In the genomic region with DNA sequence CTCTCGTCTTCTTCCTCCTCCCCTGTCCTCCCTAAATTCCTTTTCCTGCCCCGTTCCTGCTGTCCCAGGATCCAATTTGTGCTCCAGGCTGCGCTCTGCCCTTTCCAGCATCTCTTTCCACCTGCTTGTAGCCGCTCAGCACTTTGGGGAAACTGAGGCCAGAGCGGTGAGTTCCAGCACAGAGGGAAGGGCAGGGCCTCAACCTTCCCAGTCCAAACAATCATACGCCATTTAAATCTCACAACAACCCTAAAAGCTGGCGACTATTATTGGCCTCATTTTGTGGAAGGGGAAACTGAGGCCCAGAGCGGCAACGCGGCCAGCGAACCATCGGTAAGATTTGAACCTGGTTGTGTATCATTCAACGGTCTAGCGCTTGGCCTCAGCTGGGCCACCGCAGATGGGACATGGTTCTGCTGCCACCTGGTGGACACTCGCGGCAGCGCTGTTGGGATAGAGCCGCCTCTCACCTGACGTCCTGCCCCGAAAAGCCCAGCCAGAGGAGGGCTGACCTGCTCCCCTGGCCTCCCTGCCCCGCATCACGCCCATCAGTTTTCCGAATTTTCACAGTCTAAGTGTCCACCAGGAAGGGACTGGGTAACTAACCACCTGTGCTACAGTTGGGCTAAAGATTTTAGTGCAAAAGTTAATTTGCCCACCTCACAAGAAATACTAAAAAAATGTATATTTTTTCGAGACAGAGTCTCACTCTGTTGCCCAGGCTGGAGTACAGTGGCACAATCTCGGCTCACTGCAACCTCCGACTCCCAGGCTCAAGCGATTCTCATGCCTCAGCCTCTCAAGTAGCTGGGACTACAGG, we compare ENCODE assay signal across 8 cellular contexts. TPM values are rescaled to one million over a fixed set of nuclear protein-coding genes. Genes with fewer than 3 reads are reported as not detected.
DNase-seq lines count a peak whose midpoint lies in the region; ATAC-seq and TF ChIP-seq lines count a peak whose summit lies in the region.

No MANE protein-coding gene starts in this region.

- ATAC-seq in CD4-positive, CD25-positive, alpha-beta regulatory T cell (ENCODE audit: low read depth in 2 of 2), result peak; percentile 15 to 16
- no peak for ATAC-seq in GM18907 (IDR thresholded peaks at IDR 0.05; ENCODE audit: unreplicated experiment)

- H3K4me1 Mint-ChIP-seq in CD4-positive, CD25-positive, alpha-beta regulatory T cell, result peaks cover 9 to 33% (median 22%) of the 10 kb centered on the region in 4 donors

- no peaks in the 10 kb centered on the region for H3K9me3 Mint-ChIP-seq in CD4-positive, CD25-positive, alpha-beta regulatory T cell

- no peak overlapping the region for H3K4me2 ChIP-seq in OCI-LY1 (ENCODE audit: low read length)

- H3F3A ChIP-seq in OCI-LY1 (ENCODE audit: insufficient read depth, low read length), result no peaks in the 10 kb centered on the region

- H3K9me3 ChIP-seq in CD4-positive, CD25-positive, alpha-beta regulatory T cell (ENCODE audit: control insufficient read depth in 2 of 2, low read length in 2 of 2), result no peaks in the 10 kb centered on the region
- no peaks in the 10 kb centered on the region for H3K9me3 ChIP-seq in OCI-LY1 (ENCODE audit: low read length)

- TF ChIP-seq CTCF in OCI-LY1 (IDR thresholded peaks at IDR 0.05; ENCODE audit: low read length), result peak; percentile 91

- H3K27me3 Mint-ChIP-seq in CD4-positive, CD25-positive, alpha-beta regulatory T cell, result no peaks in the 10 kb centered on the region

- peaks cover 26% of the 10 kb centered on the region for H3K4me1 ChIP-seq in CD4-positive, CD25-positive, alpha-beta regulatory T cell (ENCODE audit: control insufficient read depth, insufficient read depth, low read length, poor library complexity, severe bottlenecking)
- H3K4me1 ChIP-seq in OCI-LY1 (ENCODE audit: insufficient read depth, low read length, severe bottlenecking), result peaks cover 9% of the 10 kb centered on the region

- no peak overlapping the region for H3K4me3 ChIP-seq in CD4-positive, CD25-positive, alpha-beta regulatory T cell (ENCODE audit: low read depth, low read length)
- no peak overlapping the region for H3K4me3 ChIP-seq in OCI-LY1 (ENCODE audit: low read depth, low read length, poor library complexity, severe bottlenecking)

- no peaks in the 10 kb centered on the region for H4K20me1 ChIP-seq in OCI-LY1 (ENCODE audit: insufficient read depth, low read length)

- peak; percentile 79 to 84 (median 82) for DNase-seq in CD4-positive, CD25-positive, alpha-beta regulatory T cell
- DNase-seq in HPDE6-E6E7 (ENCODE audit: extremely low spot score) (peak; percentile 80), epidermal melanocyte (ENCODE audit: insufficient read length, low spot score) (peak; percentile 87), myocyte (ENCODE audit: low read depth) (peak; percentile 70)
- peak; percentile 84 for DNase-seq in activated CD8-positive, alpha-beta memory T cell treated with anti-CD3 and anti-CD28 coated beads, Interleukin-2, amount 50 U/mL, for 24 hours (ENCODE audit: extremely low read depth)
- DNase-seq in stimulated activated CD8-positive, alpha-beta memory T cell treated with anti-CD3 and anti-CD28 coated beads, Interleukin-7, amount 100 ng/mL, for 4 hours (ENCODE audit: low read depth in 2 of 2), result peak; percentile 76 to 79

- H3K27me3 ChIP-seq in CD4-positive, CD25-positive, alpha-beta regulatory T cell (ENCODE audit: control insufficient read depth, insufficient read depth, low read length), result no peaks in the 10 kb centered on the region
- H3K27me3 ChIP-seq in OCI-LY1 (ENCODE audit: insufficient read depth, low read length), result no peaks in the 10 kb centered on the region

- H3K36me3 Mint-ChIP-seq in CD4-positive, CD25-positive, alpha-beta regulatory T cell, result peaks cover 8% of the 10 kb centered on the region

- no peak overlapping the region for H3K9ac ChIP-seq in OCI-LY1 (ENCODE audit: low read length)

- H3K27ac ChIP-seq in CD4-positive, CD25-positive, alpha-beta regulatory T cell (ENCODE audit: insufficient read depth, low read length, poor library complexity, severe bottlenecking), result no peak overlapping the region
- no peak overlapping the region for H3K27ac ChIP-seq in OCI-LY1 (ENCODE audit: low read depth, low read length, poor library complexity, severe bottlenecking)

- H3K36me3 ChIP-seq in CD4-positive, CD25-positive, alpha-beta regulatory T cell (ENCODE audit: control insufficient read depth, insufficient read depth, low read length), result no peaks in the 10 kb centered on the region
- peaks cover 6% of the 10 kb centered on the region for H3K36me3 ChIP-seq in OCI-LY1 (ENCODE audit: insufficient read depth, low read length)

- H3K27ac Mint-ChIP-seq in CD4-positive, CD25-positive, alpha-beta regulatory T cell, result peak overlapping the region in 2 of 3 donors; percentile 38 to 42

- peak overlapping the region in 2 of 4 donors; percentile 7 to 24 for H3K4me3 Mint-ChIP-seq in CD4-positive, CD25-positive, alpha-beta regulatory T cell

- no peaks in the 10 kb centered on the region for H3K9me2 ChIP-seq in OCI-LY1 (ENCODE audit: low read depth, low read length)

- H3K79me2 ChIP-seq in OCI-LY1 (ENCODE audit: insufficient read depth, low read length), result peaks cover 7% of the 10 kb centered on the region

- H2AFZ ChIP-seq in OCI-LY1 (ENCODE audit: low read length), result no peak overlapping the region

RNA-seq across cellular contexts. Expression of gene RPL18A, which starts 4.2 kb away (rescaled TPM):
- total RNA-seq in CD4-positive, CD25-positive, alpha-beta regulatory T cell, result 2,143 TPM
- polyA plus RNA-seq in CD4-positive, CD25-positive, alpha-beta regulatory T cell, result 1,000 to 10,000 TPM; 3,036 to 4,374 (median 3,670) TPM
- 777 and 810 TPM in 2 replicates for total RNA-seq in myocyte
- 1,419 TPM for polyA plus RNA-seq in myocyte (2012)

RNA-seq across cellular contexts. Expression of gene JAK3, which starts 7.8 kb away (rescaled TPM):
- total RNA-seq in CD4-positive, CD25-positive, alpha-beta regulatory T cell, result 198 TPM
- polyA plus RNA-seq in CD4-positive, CD25-positive, alpha-beta regulatory T cell, result 100 to 1,000 TPM in 1 of 4 donors, 10 to 100 TPM in 3; 80.8 to 103 (median 88.4) TPM
- 0.47 TPM in 1 of 2 replicates, not detected in the other for total RNA-seq in myocyte
- not detected for polyA plus RNA-seq in myocyte (2012)

RNA-seq across cellular contexts. Expression of gene SLC5A5, which starts 16.2 kb away (rescaled TPM):
- 1.0 TPM for total RNA-seq in CD4-positive, CD25-positive, alpha-beta regulatory T cell
- polyA plus RNA-seq in CD4-positive, CD25-positive, alpha-beta regulatory T cell, result 1 to 10 TPM in 3 of 4 donors, under 1 TPM in 1; 0.76 to 1.8 (median 1.3) TPM
- total RNA-seq in myocyte, result not detected in 2 replicates
- 0.05 TPM for polyA plus RNA-seq in myocyte (2012)

RNA-seq across cellular contexts. Expression of gene INSL3, which starts 34.2 kb away (rescaled TPM):
- total RNA-seq in CD4-positive, CD25-positive, alpha-beta regulatory T cell, result 5.5 TPM
- polyA plus RNA-seq in CD4-positive, CD25-positive, alpha-beta regulatory T cell, result 1 to 10 TPM; 1.5 to 5.4 (median 2.2) TPM
- total RNA-seq in myocyte, result not detected in 2 replicates
- not detected for polyA plus RNA-seq in myocyte (2012)

Comparison
In these comparisons a context has a peak if more than half of its experiments do, and no peak if none do; other contexts are left out.
1. RNA of gene JAK3, which starts 7.8 kb away (total RNA-seq): 198 TPM in CD4-positive, CD25-positive, alpha-beta regulatory T cell (single experiment); 0.47 TPM in myocyte; every median in the first group is over 100 times any median in the second.
2. Peak in every context shown above with its lines, with median percentiles within 50 percentile points of each other: DNase-seq.